8 cellular contexts compared by ENCODE assay signal in genomic region chr6:97394160-97394748, GRCh38.
DNase-seq lines count a peak whose midpoint lies in the region; ATAC-seq and TF ChIP-seq lines count a peak whose summit lies in the region.

No MANE protein-coding gene starts in this region.

- H3K4me1 ChIP-seq in HEK293 (ENCODE audit: control insufficient read depth, insufficient read depth, low read length) (no peaks in the 10 kb centered on the region), Loucy (ENCODE audit: insufficient read depth, low read length, poor library complexity, severe bottlenecking) (no peaks in the 10 kb centered on the region)

- CTCF ChIA-PET in HEK293 (lab: Yijun Ruan, JAX) = interaction anchor here (0.6 to 5.4 kb wide), 25 partner anchors 10 to 805 kb away, joined by 3 to 55 read pairs (median 3); no protein-coding TSS in a partner anchor

- no peaks in the 10 kb centered on the region for H3K9me3 ChIP-seq in HEK293 (ENCODE audit: control insufficient read depth, insufficient read depth, low read depth, low read length)
- H3K9me3 ChIP-seq in Loucy (ENCODE audit: insufficient read depth, low read depth, low read length) = no peaks in the 10 kb centered on the region

- H3K36me3 ChIP-seq in HEK293 (ENCODE audit: control insufficient read depth in 2 of 2, insufficient read depth in 1 of 2, low read length in 2 of 2) = no peaks in the 10 kb centered on the region
- H3K36me3 ChIP-seq in Loucy (ENCODE audit: insufficient read depth, low read length) = no peaks in the 10 kb centered on the region
- no peaks in the 10 kb centered on the region for H3K36me3 ChIP-seq in brain microvascular endothelial cell (replicated peaks)

- H3K9me2 ChIP-seq in Loucy (replicated peaks; ENCODE audit: low read depth, low read length) = no peaks in the 10 kb centered on the region

- no peak overlapping the region for H3K9ac ChIP-seq in Loucy (ENCODE audit: low read depth, low read length, poor library complexity, severe bottlenecking)

- POLR2A ChIA-PET in HEK293 (lab: Yijun Ruan, JAX) = no interaction called here

- DNase-seq in GM10266 (ENCODE audit: extremely low spot score) (peak; percentile 49), brain microvascular endothelial cell (peak; percentile 52), inferior parietal cortex (ENCODE audit: extremely low spot score) (peak; percentile 88)
- DNase-seq in stimulated activated CD4-positive, alpha-beta T cell treated with anti-CD3 and anti-CD28 coated beads, Interleukin-2, amount 100 ng/mL, for 24 hours = peak; percentile 19 to 46

- no peak overlapping the region for H3K27ac ChIP-seq in 22Rv1
- H3K27ac ChIP-seq in HEK293 (ENCODE audit: extremely low read depth, low read depth, low read length) = no peak overlapping the region
- H3K27ac ChIP-seq in brain microvascular endothelial cell = no peak overlapping the region

- peak; percentile 94 for TF ChIP-seq CTCF in 22Rv1 (IDR thresholded peaks at IDR 0.05)
- TF ChIP-seq CTCF in GM10266 (IDR thresholded peaks at IDR 0.05; ENCODE audit: control insufficient read depth, insufficient read depth, low read depth, missing control alignments) = peak; percentile 86
- TF ChIP-seq CTCF in HEK293 (tag by site-specific recombination; IDR thresholded peaks at IDR 0.05) = peak; percentile 47; the same call in 1 of the 2 replicates
- peak; percentile 86 for TF ChIP-seq CTCF in Loucy (conservative IDR thresholded peaks at IDR 0.05; ENCODE audit: low read length)
- TF ChIP-seq CTCF in brain microvascular endothelial cell (IDR thresholded peaks at IDR 0.05; ENCODE audit: low read depth, low read length, missing control alignments) = peak; percentile 86

- in situ Hi-C loops in brain microvascular endothelial cell (cut with HindIII; ENCODE audit: low pct_ligation_motif_present, low sequenced_read_pairs) = no loop called here

- no peaks in the 10 kb centered on the region for H3K79me2 ChIP-seq in Loucy (ENCODE audit: insufficient read depth, low read length)

- H2AFZ ChIP-seq in Loucy (ENCODE audit: low read length) = no peak overlapping the region; the same call in 1 of the 2 replicates

- H3K4me3 ChIP-seq in HEK293 (ENCODE audit: low read depth, low read length) = no peak overlapping the region
- H3K4me3 ChIP-seq in Loucy (ENCODE audit: low read length, poor library complexity, severe bottlenecking) = no peak overlapping the region
- no peak overlapping the region for H3K4me3 ChIP-seq in brain microvascular endothelial cell (ENCODE audit: low read depth, low read length)

- peak; percentile 70 for ATAC-seq in SK-N-SH treated with all-trans-retinoic acid at 6 μM for 48 hours

- no peaks in the 10 kb centered on the region for H3F3A ChIP-seq in Loucy (ENCODE audit: low read depth)

- no peaks in the 10 kb centered on the region for H4K20me1 ChIP-seq in Loucy (ENCODE audit: insufficient read depth, low read length, poor library complexity, severe bottlenecking)

- H3K27me3 ChIP-seq in Loucy (ENCODE audit: insufficient read depth, low read length, poor library complexity, severe bottlenecking) = no peaks in the 10 kb centered on the region
- H3K27me3 ChIP-seq in brain microvascular endothelial cell (replicated peaks) = no peaks in the 10 kb centered on the region

- no peak overlapping the region for H3K4me2 ChIP-seq in Loucy (ENCODE audit: low read depth, low read length, poor library complexity, severe bottlenecking)

TF ChIP-seq in HEK293, 187 proteins besides CTCF, POLR2A, EP300 and RAD21:
- peak; percentile 56; the same call in 1 of the 2 replicates for TF ChIP-seq ZBTB17 (tag by site-specific recombination; IDR thresholded peaks at IDR 0.05)
- TF ChIP-seq ZSCAN30 (tag by site-specific recombination; IDR thresholded peaks at IDR 0.05) = peak; percentile 53; the same call in 1 of the 2 replicates
- TF ChIP-seq ZNF660 (tag by site-specific recombination; IDR thresholded peaks at IDR 0.05) = peak; percentile 70
- peak; percentile 91 for TF ChIP-seq ZNF654 (tag by site-specific recombination; IDR thresholded peaks at IDR 0.05; ENCODE audit: low read depth)
- peak; percentile 80 for TF ChIP-seq ZNF24 (tag by site-specific recombination; IDR thresholded peaks at IDR 0.05)
- TF ChIP-seq ZNF2 (tag by site-specific recombination; IDR thresholded peaks at IDR 0.05) = 0 out of 2 replicates have a peak, but pooled peaks have one; percentile 25
- TF ChIP-seq ZFP3 (tag by site-specific recombination; IDR thresholded peaks at IDR 0.05; ENCODE audit: low read depth) = no peak
- no peak for TF ChIP-seq ZNF26 (tag by site-specific recombination; IDR thresholded peaks at IDR 0.05)

TF ChIP-seq in SK-N-SH treated with all-trans-retinoic acid at 6 μM for 48 hours, 23 proteins besides CTCF, POLR2A, EP300 and RAD21:
- TF ChIP-seq, protein P1, sequence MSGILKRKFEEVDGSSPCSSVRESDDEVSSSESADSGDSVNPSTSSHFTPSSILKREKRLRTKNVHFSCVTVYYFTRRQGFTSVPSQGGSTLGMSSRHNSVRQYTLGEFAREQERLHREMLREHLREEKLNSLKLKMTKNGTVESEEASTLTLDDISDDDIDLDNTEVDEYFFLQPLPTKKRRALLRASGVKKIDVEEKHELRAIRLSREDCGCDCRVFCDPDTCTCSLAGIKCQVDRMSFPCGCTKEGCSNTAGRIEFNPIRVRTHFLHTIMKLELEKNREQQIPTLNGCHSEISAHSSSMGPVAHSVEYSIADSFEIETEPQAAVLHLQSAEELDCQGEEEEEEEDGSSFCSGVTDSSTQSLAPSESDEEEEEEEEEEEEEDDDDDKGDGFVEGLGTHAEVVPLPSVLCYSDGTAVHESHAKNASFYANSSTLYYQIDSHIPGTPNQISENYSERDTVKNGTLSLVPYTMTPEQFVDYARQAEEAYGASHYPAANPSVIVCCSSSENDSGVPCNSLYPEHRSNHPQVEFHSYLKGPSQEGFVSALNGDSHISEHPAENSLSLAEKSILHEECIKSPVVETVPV (CRISPR knock-in tag; IDR thresholded peaks at IDR 0.05) = no peak
- TF ChIP-seq ARNTL (CRISPR knock-in tag; IDR thresholded peaks at IDR 0.05; ENCODE audit: borderline replicate concordance, low read depth) = no peak
- no peak for TF ChIP-seq ISL1 (CRISPR knock-in tag; IDR thresholded peaks at IDR 0.05)
- TF ChIP-seq ZFP30 (CRISPR knock-in tag; IDR thresholded peaks at IDR 0.05) = no peak
- TF ChIP-seq GLIS3 (CRISPR knock-in tag; IDR thresholded peaks at IDR 0.05) = no peak
- no peak for TF ChIP-seq OSR1 (CRISPR knock-in tag; IDR thresholded peaks at IDR 0.05)
- TF ChIP-seq, protein P2, sequence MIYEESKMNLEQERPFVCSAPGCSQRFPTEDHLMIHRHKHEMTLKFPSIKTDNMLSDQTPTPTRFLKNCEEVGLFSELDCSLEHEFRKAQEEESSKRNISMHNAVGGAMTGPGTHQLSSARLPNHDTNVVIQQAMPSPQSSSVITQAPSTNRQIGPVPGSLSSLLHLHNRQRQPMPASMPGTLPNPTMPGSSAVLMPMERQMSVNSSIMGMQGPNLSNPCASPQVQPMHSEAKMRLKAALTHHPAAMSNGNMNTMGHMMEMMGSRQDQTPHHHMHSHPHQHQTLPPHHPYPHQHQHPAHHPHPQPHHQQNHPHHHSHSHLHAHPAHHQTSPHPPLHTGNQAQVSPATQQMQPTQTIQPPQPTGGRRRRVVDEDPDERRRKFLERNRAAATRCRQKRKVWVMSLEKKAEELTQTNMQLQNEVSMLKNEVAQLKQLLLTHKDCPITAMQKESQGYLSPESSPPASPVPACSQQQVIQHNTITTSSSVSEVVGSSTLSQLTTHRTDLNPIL (CRISPR knock-in tag; IDR thresholded peaks at IDR 0.05; ENCODE audit: low read depth) = no peak

Comparison
In these comparisons a context has a peak if more than half of its experiments do, and no peak if none do; other contexts are left out.
1. DNase-seq: peak in every context shown above with its lines; median percentile 88 in inferior parietal cortex; 52 in brain microvascular endothelial cell; 49 in GM10266; 32 in stimulated activated CD4-positive, alpha-beta T cell treated with anti-CD3 and anti-CD28 coated beads, Interleukin-2, amount 100 ng/mL, for 24 hours.